Comparison of ENCODE assay signal across 19 cellular contexts in the genomic region with DNA sequence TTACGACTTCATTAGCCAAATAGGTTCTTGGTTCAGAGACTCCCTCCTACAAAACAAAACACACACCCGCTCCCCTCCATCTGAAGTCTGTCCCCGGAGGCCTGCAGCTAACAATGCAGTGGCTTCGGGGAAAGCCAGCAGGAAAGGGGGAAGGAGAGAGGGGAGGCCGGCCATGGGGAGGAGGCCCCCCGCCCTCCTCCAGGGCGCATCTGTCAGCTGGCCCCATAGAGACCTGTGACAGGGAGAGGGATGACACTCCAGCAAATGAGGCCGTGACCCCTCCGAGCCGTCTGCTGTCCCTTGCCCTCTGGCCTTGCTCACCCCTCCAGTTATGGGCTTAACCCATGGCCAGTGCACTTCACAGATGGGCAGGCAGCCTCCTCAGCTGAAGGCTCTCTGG. TPM values are rescaled to one million over a fixed set of nuclear protein-coding genes. Genes with fewer than 3 reads are reported as not detected.
DNase-seq lines count a peak whose midpoint lies in the region; ATAC-seq and TF ChIP-seq lines count a peak whose summit lies in the region.
"Had no signal": no experiment of that assay in that cellular context is flagged by ENCODE, and none has a peak within 500 bp of the region (broad histone marks: within the 10 kb centered on the region; RNA-seq: fewer than 3 reads in every experiment).

No MANE protein-coding gene starts in this region.

- H3K36me3 Mint-ChIP-seq in GM23338 (ENCODE audit: low read depth), result no peaks in the 10 kb centered on the region
- H3K36me3 Mint-ChIP-seq in brain, result no peaks in the 10 kb centered on the region
- H3K36me3 Mint-ChIP-seq: CD4-positive, CD25-positive, alpha-beta regulatory T cell had no signal

- no peak overlapping the region for H3K27ac Mint-ChIP-seq in GM23338
- peak overlapping the region; percentile 20 to 98 (median 55) for H3K27ac Mint-ChIP-seq in brain
- H3K27ac Mint-ChIP-seq: T-helper 17 cell had no signal

- H3K4me3 Mint-ChIP-seq in GM23338, result no peak overlapping the region
- peak overlapping the region in 1 of 5 experiments; percentile 34 for H3K4me3 Mint-ChIP-seq in brain
- H3K4me3 Mint-ChIP-seq: CD4-positive, CD25-positive, alpha-beta regulatory T cell; T-helper 17 cell had no signal

- ATAC-seq in GM23338, result peak; percentile 38
- no peak for ATAC-seq in GM21576 (IDR thresholded peaks at IDR 0.05; ENCODE audit: unreplicated experiment)
- ATAC-seq in stimulated activated naive CD8-positive, alpha-beta T cell treated with anti-CD3 and anti-CD28 coated beads, Interleukin-15, Interleukin-2, amounts not matched to agents 100 U/mL and 50 U/mL, for 24 hours, result no peak
- ATAC-seq: T-helper 17 cell had no signal

- H4K20me1 ChIP-seq in GM23338 (replicated peaks; ENCODE audit: insufficient read depth), result no peaks in the 10 kb centered on the region; the same call in 1 of the 2 replicates

- TF ChIP-seq CTCF in GM23338 (conservative IDR thresholded peaks at IDR 0.05; ENCODE audit: low read depth in 2 of 2) (no peak), brain (conservative IDR thresholded peaks at IDR 0.05) (no peak)

- no peaks in the 10 kb centered on the region for H3K36me3 ChIP-seq in GM23338 (ENCODE audit: insufficient read depth)

- H3K27me3 Mint-ChIP-seq in GM23338 (ENCODE audit: insufficient read depth, low read depth, poor library complexity) (peaks cover 7% of the 10 kb centered on the region), brain (peaks cover 8% of the 10 kb centered on the region)
- H3K27me3 Mint-ChIP-seq: CD4-positive, CD25-positive, alpha-beta regulatory T cell had no signal

- no peaks in the 10 kb centered on the region for H3K27me3 ChIP-seq in GM23338 (ENCODE audit: insufficient read depth)

- H3K4me1 Mint-ChIP-seq in GM23338 (peaks cover 23% of the 10 kb centered on the region; the same call in 2 of the 3 replicates), brain (peaks cover 75% of the 10 kb centered on the region)
- H3K4me1 Mint-ChIP-seq: CD4-positive, CD25-positive, alpha-beta regulatory T cell had no signal

- no peak overlapping the region for H3K4me3 ChIP-seq in GM23338
- H3K4me3 ChIP-seq: PC-9 had no signal

- H3K9me3 Mint-ChIP-seq in GM23338, result no peaks in the 10 kb centered on the region
- peaks cover 0 to under 1% (median 0%) of the 10 kb centered on the region in 5 experiments for H3K9me3 Mint-ChIP-seq in brain

- no peaks in the 10 kb centered on the region for H3K9me2 ChIP-seq in GM23338 (ENCODE audit: insufficient read depth)

- peaks cover 5% of the 10 kb centered on the region for H3K4me1 ChIP-seq in GM23338 (ENCODE audit: insufficient read depth)
- H3K4me1 ChIP-seq: Caco-2 had no signal

- no peak overlapping the region for H2AFZ ChIP-seq in GM23338
- H2AFZ ChIP-seq: PC-9 had no signal

- no peak overlapping the region for H3K27ac ChIP-seq in GM23338 (ENCODE audit: low read depth)
- H3K27ac ChIP-seq: HL-60, KMS-11, PC-9, RWPE1 had no signal

- no peak overlapping the region for H3K4me2 ChIP-seq in GM23338
- H3K4me2 ChIP-seq: KMS-11, PC-9 had no signal

- no peaks in the 10 kb centered on the region for H3K79me2 ChIP-seq in GM23338 (replicated peaks; ENCODE audit: insufficient read depth)

- H3F3A ChIP-seq in GM23338 (replicated peaks; ENCODE audit: low read depth), result no peaks in the 10 kb centered on the region

- DNase-seq in GM23338 (ENCODE audit: low spot score) (no peak), NCI-H2171 treated with DMSO at 0.1 percent for 48 hours (lab: John Stamatoyannopoulos, UW) (peak; percentile 81), retina (peak; percentile 85), SKM-1 (lab: John Stamatoyannopoulos, UW; ENCODE audit: unreplicated experiment) (no peak)
- DNase-seq in stimulated activated naive CD8-positive, alpha-beta T cell treated with anti-CD3 and anti-CD28 coated beads, Interleukin-15, Interleukin-2, amounts not matched to agents 100 U/mL and 50 U/mL, for 24 hours, result no peak
- DNase-seq: Caco-2; CD4-positive, CD25-positive, alpha-beta regulatory T cell; NCI-H1930; PC-9; SIG-M5; T-helper 17 cell had no signal

TF ChIP-seq in GM23338, 12 proteins besides CTCF, POLR2A, EP300 and RAD21 (continues in another document):
- TF ChIP-seq, protein P1, sequence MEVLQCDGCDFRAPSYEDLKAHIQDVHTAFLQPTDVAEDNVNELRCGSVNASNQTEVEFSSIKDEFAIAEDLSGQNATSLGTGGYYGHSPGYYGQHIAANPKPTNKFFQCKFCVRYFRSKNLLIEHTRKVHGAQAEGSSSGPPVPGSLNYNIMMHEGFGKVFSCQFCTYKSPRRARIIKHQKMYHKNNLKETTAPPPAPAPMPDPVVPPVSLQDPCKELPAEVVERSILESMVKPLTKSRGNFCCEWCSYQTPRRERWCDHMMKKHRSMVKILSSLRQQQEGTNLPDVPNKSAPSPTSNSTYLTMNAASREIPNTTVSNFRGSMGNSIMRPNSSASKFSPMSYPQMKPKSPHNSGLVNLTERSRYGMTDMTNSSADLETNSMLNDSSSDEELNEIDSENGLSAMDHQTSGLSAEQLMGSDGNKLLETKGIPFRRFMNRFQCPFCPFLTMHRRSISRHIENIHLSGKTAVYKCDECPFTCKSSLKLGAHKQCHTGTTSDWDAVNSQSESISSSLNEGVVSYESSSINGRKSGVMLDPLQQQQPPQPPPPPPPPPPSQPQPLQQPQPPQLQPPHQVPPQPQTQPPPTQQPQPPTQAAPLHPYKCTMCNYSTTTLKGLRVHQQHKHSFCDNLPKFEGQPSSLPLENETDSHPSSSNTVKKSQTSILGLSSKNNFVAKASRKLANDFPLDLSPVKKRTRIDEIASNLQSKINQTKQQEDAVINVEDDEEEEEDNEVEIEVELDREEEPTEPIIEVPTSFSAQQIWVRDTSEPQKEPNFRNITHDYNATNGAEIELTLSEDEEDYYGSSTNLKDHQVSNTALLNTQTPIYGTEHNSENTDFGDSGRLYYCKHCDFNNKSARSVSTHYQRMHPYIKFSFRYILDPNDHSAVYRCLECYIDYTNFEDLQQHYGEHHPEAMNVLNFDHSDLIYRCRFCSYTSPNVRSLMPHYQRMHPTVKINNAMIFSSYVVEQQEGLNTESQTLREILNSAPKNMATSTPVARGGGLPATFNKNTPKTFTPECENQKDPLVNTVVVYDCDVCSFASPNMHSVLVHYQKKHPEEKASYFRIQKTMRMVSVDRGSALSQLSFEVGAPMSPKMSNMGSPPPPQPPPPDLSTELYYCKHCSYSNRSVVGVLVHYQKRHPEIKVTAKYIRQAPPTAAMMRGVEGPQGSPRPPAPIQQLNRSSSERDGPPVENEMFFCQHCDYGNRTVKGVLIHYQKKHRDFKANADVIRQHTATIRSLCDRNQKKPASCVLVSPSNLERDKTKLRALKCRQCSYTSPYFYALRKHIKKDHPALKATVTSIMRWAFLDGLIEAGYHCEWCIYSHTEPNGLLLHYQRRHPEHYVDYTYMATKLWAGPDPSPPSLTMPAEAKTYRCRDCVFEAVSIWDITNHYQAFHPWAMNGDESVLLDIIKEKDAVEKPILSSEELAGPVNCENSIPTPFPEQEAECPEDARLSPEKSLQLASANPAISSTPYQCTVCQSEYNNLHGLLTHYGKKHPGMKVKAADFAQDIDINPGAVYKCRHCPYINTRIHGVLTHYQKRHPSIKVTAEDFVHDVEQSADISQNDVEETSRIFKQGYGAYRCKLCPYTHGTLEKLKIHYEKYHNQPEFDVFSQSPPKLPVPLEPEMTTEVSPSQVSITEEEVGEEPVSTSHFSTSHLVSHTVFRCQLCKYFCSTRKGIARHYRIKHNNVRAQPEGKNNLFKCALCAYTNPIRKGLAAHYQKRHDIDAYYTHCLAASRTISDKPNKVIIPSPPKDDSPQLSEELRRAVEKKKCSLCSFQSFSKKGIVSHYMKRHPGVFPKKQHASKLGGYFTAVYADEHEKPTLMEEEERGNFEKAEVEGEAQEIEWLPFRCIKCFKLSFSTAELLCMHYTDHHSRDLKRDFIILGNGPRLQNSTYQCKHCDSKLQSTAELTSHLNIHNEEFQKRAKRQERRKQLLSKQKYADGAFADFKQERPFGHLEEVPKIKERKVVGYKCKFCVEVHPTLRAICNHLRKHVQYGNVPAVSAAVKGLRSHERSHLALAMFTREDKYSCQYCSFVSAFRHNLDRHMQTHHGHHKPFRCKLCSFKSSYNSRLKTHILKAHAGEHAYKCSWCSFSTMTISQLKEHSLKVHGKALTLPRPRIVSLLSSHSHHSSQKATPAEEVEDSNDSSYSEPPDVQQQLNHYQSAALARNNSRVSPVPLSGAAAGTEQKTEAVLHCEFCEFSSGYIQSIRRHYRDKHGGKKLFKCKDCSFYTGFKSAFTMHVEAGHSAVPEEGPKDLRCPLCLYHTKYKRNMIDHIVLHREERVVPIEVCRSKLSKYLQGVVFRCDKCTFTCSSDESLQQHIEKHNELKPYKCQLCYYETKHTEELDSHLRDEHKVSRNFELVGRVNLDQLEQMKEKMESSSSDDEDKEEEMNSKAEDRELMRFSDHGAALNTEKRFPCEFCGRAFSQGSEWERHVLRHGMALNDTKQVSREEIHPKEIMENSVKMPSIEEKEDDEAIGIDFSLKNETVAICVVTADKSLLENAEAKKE (CRISPR knock-in tag; IDR thresholded peaks at IDR 0.05), result no peak
- TF ChIP-seq EZH2 (IDR thresholded peaks at IDR 0.05; ENCODE audit: low read depth, unreplicated experiment), result no peak
- TF ChIP-seq JUNB (IDR thresholded peaks at IDR 0.05; ENCODE audit: unreplicated experiment), result no peak
- no peak for TF ChIP-seq POLR2AphosphoS5 (IDR thresholded peaks at IDR 0.05; ENCODE audit: low read depth)
- TF ChIP-seq NANOG (IDR thresholded peaks at IDR 0.05; ENCODE audit: borderline replicate concordance), result no peak
- TF ChIP-seq ZNF331 (CRISPR knock-in tag; IDR thresholded peaks at IDR 0.05; ENCODE audit: low read depth), result no peak

RNA-seq across cellular contexts. Expression of gene CNTN2, which starts 12.1 kb away (rescaled TPM):
- total RNA-seq in GM23338 (2014; rRNA removed; shearing (Covaris generic)), result 2.2 TPM in 2 replicates
- polyA plus RNA-seq in GM23338 (2016; fragmentation: Nextera tagmentation; extraction: Ambion mirVana) (0.75 and 1.3 TPM in 2 replicates), brain (ENCODE audit: insufficient read depth, low read depth, low replicate concordance) (114 TPM)
- total RNA-seq: Caco-2; CD4-positive, CD25-positive, alpha-beta regulatory T cell; HT1080; NCI-H460; PC-9; T-helper 17 cell had no signal
- polyA plus RNA-seq: AG04450; CD4-positive, CD25-positive, alpha-beta regulatory T cell had no signal

RNA-seq across cellular contexts. Expression of gene TMEM81, which starts 53.3 kb away (rescaled TPM):
- 2.7 and 3.6 TPM in 2 replicates for total RNA-seq in GM23338 (2014; rRNA removed; shearing (Covaris generic))
- polyA plus RNA-seq in GM23338 (2016; fragmentation: Nextera tagmentation; extraction: Ambion mirVana) (4.5 and 5.5 TPM in 2 replicates), brain (ENCODE audit: insufficient read depth, low read depth, low replicate concordance) (5.9 TPM)

Comparison
In these comparisons a context has a peak if more than half of its experiments do, and no peak if none do; other contexts are left out.
1. DNase-seq: peak in NCI-H2171 treated with DMSO at 0.1 percent for 48 hours (single experiment) and retina (single experiment); none in GM23338 (single experiment), stimulated activated naive CD8-positive, alpha-beta T cell treated with anti-CD3 and anti-CD28 coated beads, Interleukin-15, Interleukin-2, amounts not matched to agents 100 U/mL and 50 U/mL, for 24 hours (single experiment) and SKM-1 (single experiment).
2. RNA of gene CNTN2, which starts 12.1 kb away (polyA plus RNA-seq): 114 TPM in brain (single experiment); 0.75 to 1.3 TPM in GM23338; every median in the first group is over 10 times any median in the second.